8 cellular contexts compared by ENCODE assay signal in the genomic region with DNA sequence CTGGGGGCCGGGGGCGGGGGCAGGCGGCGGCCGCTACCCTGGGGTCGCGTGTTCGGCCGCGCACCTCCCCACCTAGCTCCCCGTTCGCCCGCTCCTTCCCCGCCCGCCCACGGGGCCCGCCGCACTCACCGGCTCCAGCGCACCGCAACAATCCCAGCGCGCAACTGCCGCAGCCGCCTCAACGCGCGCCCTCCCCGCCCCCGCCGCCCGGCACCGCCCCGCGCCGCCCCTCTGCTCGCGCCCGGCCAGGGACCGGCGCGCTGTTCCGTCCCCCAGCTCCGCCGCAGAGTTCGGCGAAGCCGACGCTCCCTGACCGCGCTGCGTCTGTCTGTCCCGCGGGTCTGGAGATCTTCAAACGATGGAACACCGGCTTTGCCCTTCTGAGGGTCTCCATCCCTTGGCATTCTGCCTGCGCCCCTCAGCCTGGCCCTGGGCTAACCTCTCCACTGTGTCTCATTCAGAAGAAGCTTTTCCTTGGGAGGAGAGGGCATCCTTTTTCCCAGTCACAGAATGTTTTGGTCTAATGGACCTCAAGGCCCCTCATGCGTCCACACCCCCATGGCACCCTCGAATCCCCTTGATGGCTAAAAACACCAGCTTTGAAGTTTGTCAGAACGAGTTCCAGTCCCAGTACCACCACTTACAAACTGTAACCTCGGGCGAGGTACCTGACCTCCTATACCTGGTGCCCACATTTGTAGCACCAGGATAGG. TPM values are rescaled to one million over a fixed set of nuclear protein-coding genes. Genes with fewer than 3 reads are reported as not detected.
DNase-seq lines count a peak whose midpoint lies in the region; ATAC-seq and TF ChIP-seq lines count a peak whose summit lies in the region.

A gene (minus strand): TSS at position 166 of the 713 bp plus-strand sequence. CDS start 18,314 bp downstream, outside the sequence.

- intact Hi-C loops in heart left ventricle (cut with DNase I) (loop anchor here in 9 of 10 donors (2.0 to 10.0 kb wide), 12 partner anchors 34 to 274 kb away; a partner anchor contains a TSS), posterior cingulate gyrus (cut with DNase I) (loop anchor here (5.0 to 10.0 kb wide), 2 partner anchors 108 to 276 kb away; a partner anchor contains a TSS), transverse colon (cut with DNase I; ENCODE audit: low total_unique reads) (no loop called here)

- TF ChIP-seq CTCF in GM23338 (conservative IDR thresholded peaks at IDR 0.05; ENCODE audit: low read depth in 2 of 2): no peak
- TF ChIP-seq CTCF in heart left ventricle (IDR thresholded peaks at IDR 0.05): no peak
- TF ChIP-seq CTCF in transverse colon (IDR thresholded peaks at IDR 0.05): no peak

- peaks cover 12% of the 10 kb centered on the region for H3K27me3 Mint-ChIP-seq in GM23338 (ENCODE audit: insufficient read depth, low read depth, poor library complexity)

- H3K36me3 ChIP-seq in GM23338 (ENCODE audit: insufficient read depth) (no peaks in the 10 kb centered on the region), heart left ventricle (peaks cover 0 to 2% (median 0%) of the 10 kb centered on the region in 9 donors), transverse colon (no peaks in the 10 kb centered on the region)

- H3K36me3 Mint-ChIP-seq in GM23338 (ENCODE audit: low read depth): peaks cover 3% of the 10 kb centered on the region; the same call in 1 of the 3 replicates

- in situ Hi-C loops in transverse colon (cut with MboI; ENCODE audit: low pct_ligation_motif_present in 1 of 4, low pct_unique_long_range_greater_than_20kb in 1 of 4, low sequenced_read_pairs in 3 of 4): no loop called here

- H2AFZ ChIP-seq in GM23338: peak within 1 kb of the TSS; percentile 97

- H3F3A ChIP-seq in GM23338 (replicated peaks; ENCODE audit: low read depth): peaks cover 5% of the 10 kb centered on the region; the same call in 1 of the 2 replicates

- peak within 1 kb of the TSS; percentile 91 for H3K4me2 ChIP-seq in GM23338

- H3K27ac Mint-ChIP-seq in GM23338: peak within 1 kb of the TSS; percentile 95

- H3K27me3 ChIP-seq in GM23338 (ENCODE audit: insufficient read depth) (peaks cover 11% of the 10 kb centered on the region), heart left ventricle (no peaks in the 10 kb centered on the region), transverse colon (no peaks in the 10 kb centered on the region)

- H3K79me2 ChIP-seq in GM23338 (replicated peaks; ENCODE audit: insufficient read depth): peaks cover 45% of the 10 kb centered on the region

- peaks cover 12% of the 10 kb centered on the region; the same call in 1 of the 2 replicates for H4K20me1 ChIP-seq in GM23338 (replicated peaks; ENCODE audit: insufficient read depth)

- H3K27ac ChIP-seq in GM23338 (ENCODE audit: low read depth) (peak within 1 kb of the TSS; percentile 83), adipose tissue (ENCODE audit: low read depth, low read length) (peak within 1 kb of the TSS; percentile 95), heart left ventricle (peak within 1 kb of the TSS; percentile 92 to 100 (median 98)), transverse colon (peak within 1 kb of the TSS; percentile 94 to 99 (median 96))

- ATAC-seq in GM23338 (peak; percentile 85), heart left ventricle (peak; percentile 72 to 96 (median 88))

- no peaks in the 10 kb centered on the region for H3K9me2 ChIP-seq in GM23338 (ENCODE audit: insufficient read depth)

- DNase-seq in ELR (ENCODE audit: low read depth) (peak; percentile 86), GM23338 (ENCODE audit: low spot score) (peak; percentile 88), M059J (ENCODE audit: low read depth) (peak; percentile 58), T-helper 1 cell (peak; percentile 43 to 76 (median 60)), heart left ventricle (peak; percentile 85 to 92 (median 86)), posterior cingulate gyrus (peak; percentile 65 to 96 (median 78)), transverse colon (peak; percentile 88)

- H3K4me3 ChIP-seq in GM23338 (peak within 1 kb of the TSS; percentile 95), heart left ventricle (peak within 1 kb of the TSS; percentile 65 to 94 (median 86)), transverse colon (peak within 1 kb of the TSS; percentile 71 to 99 (median 92))

- peaks cover 43% of the 10 kb centered on the region for H3K4me1 Mint-ChIP-seq in GM23338

- H3K9me3 ChIP-seq in heart left ventricle: no peaks in the 10 kb centered on the region
- no peaks in the 10 kb centered on the region for H3K9me3 ChIP-seq in transverse colon

- peak within 1 kb of the TSS; percentile 90 for H3K4me3 Mint-ChIP-seq in GM23338

- H3K4me1 ChIP-seq in GM23338 (ENCODE audit: insufficient read depth) (peaks cover 34% of the 10 kb centered on the region), heart left ventricle (peaks cover 4 to 78% (median 51%) of the 10 kb centered on the region in 12 donors), transverse colon (peaks cover 18 to 49% (median 30%) of the 10 kb centered on the region in 4 donors)

- WGBS in adipose tissue, 3 donors: 5 to 9% (median 5%) methylated on average over 27 to 60 of the region's 62 CpGs
- WGBS in heart left ventricle, 4 donors: 5 to 10% (median 6%) methylated on average over 19 to 62 of the region's 62 CpGs
- WGBS in transverse colon (ENCODE audit: low coverage in 1 of 2), 2 donors: 7% methylated on average over 37 of the region's 62 CpGs; no CpG with 5 or more reads in 1 of the 2 donors

- no peaks in the 10 kb centered on the region for H3K9me3 Mint-ChIP-seq in GM23338

- TF ChIP-seq EP300 in transverse colon (IDR thresholded peaks at IDR 0.05; ENCODE audit: low read depth): no peak

- peak in 1 of 2 donors; percentile 61 for TF ChIP-seq POLR2A in heart left ventricle (IDR thresholded peaks at IDR 0.05)
- no peak for TF ChIP-seq POLR2A in transverse colon (IDR thresholded peaks at IDR 0.05)

TF ChIP-seq in GM23338, 12 proteins besides CTCF, POLR2A, EP300 and RAD21:
- peak; percentile 97 for TF ChIP-seq JUNB (IDR thresholded peaks at IDR 0.05; ENCODE audit: unreplicated experiment)
- no peak for TF ChIP-seq NANOG (IDR thresholded peaks at IDR 0.05; ENCODE audit: borderline replicate concordance)
- peak; percentile 64; the same call in 1 of the 2 replicates for TF ChIP-seq POLR2AphosphoS5 (IDR thresholded peaks at IDR 0.05; ENCODE audit: low read depth)

RNA-seq across cellular contexts. Expression of the gene that starts here (rescaled TPM):
- total RNA-seq in GM23338 (2014; rRNA removed; shearing (Covaris generic)): 85.4 and 107 TPM in 2 replicates
- polyA plus RNA-seq in GM23338 (2016; fragmentation: Nextera tagmentation; extraction: Ambion mirVana) (27.1 and 33.9 TPM in 2 replicates), adipose tissue (10 to 100 TPM; 16.5 to 60.6 (median 36.3) TPM), heart left ventricle (10 to 100 TPM; 26.2 to 38.9 TPM)
- 43.8 and 71.4 TPM in 2 replicates for total RNA-seq in M059J (2014; rRNA removed; shearing (Covaris generic))
- total RNA-seq in heart left ventricle (10 to 100 TPM; 32.0 to 70.6 (median 49.1) TPM), transverse colon (100 to 1,000 TPM in 2 of 4 donors, 10 to 100 TPM in 2; 77.1 to 135 (median 105) TPM)

Comparison
In these comparisons a context has a peak if more than half of its experiments do, and no peak if none do; other contexts are left out.
1. Peak in every context shown above with its lines: DNase-seq, ATAC-seq, H3K4me3 ChIP-seq and H3K27ac ChIP-seq.